ENCODE assay signal across 13 cellular contexts in genomic region chrX:151555301-151555700, GRCh38. TPM values are rescaled to one million over a fixed set of nuclear protein-coding genes. Genes with fewer than 3 reads are reported as not detected.
"Had no signal": no experiment of that assay in that cellular context is flagged by ENCODE, and none has a peak within 500 bp of the region (broad histone marks: within the 10 kb centered on the region; RNA-seq: fewer than 3 reads in every experiment).

No MANE protein-coding gene starts in this region.

RNA-seq across cellular contexts. Expression of gene PASD1, which starts 8.2 kb away (rescaled TPM):
- total RNA-seq: stomach, subcutaneous adipose tissue, suprapubic skin, temporal lobe, thoracic aorta, tibial nerve, transverse colon, upper lobe of left lung, upper lobe of right lung, ureter, urinary bladder, uterus, vagina had no signal
- polyA plus RNA-seq: stomach, urinary bladder had no signal
